14 cellular contexts compared by ENCODE assay signal in genomic region chr10:100359030-100359432, GRCh38. TPM values are rescaled to one million over a fixed set of nuclear protein-coding genes. Genes with fewer than 3 reads are reported as not detected.
DNase-seq lines count a peak whose midpoint lies in the region; ATAC-seq and TF ChIP-seq lines count a peak whose summit lies in the region.
"Had no signal": no experiment of that assay in that cellular context is flagged by ENCODE, and none has a peak within 500 bp of the region (broad histone marks: within the 10 kb centered on the region; RNA-seq: fewer than 3 reads in every experiment).

No MANE protein-coding gene starts in this region.

- 0 out of 2 replicates have a peak overlapping the region, but pooled peaks have one; percentile 6 for H3K27ac ChIP-seq in PC-9

- H3K9me3 Mint-ChIP-seq in Calu3 (ENCODE audit: low read depth, unreplicated experiment) (no peaks in the 10 kb centered on the region), chondrocyte (ENCODE audit: low read depth) (no peaks in the 10 kb centered on the region), nephron (no peaks in the 10 kb centered on the region)
- H3K9me3 Mint-ChIP-seq: CD4-positive, alpha-beta T cell had no signal

- H3K27me3 Mint-ChIP-seq in Calu3 (ENCODE audit: unreplicated experiment) (no peaks in the 10 kb centered on the region), chondrocyte (ENCODE audit: low read depth) (no peaks in the 10 kb centered on the region), nephron (ENCODE audit: low read depth) (peaks cover 3% of the 10 kb centered on the region)
- H3K27me3 Mint-ChIP-seq: CD4-positive, alpha-beta T cell had no signal

- H3K27ac Mint-ChIP-seq in Calu3 (ENCODE audit: unreplicated experiment), result peak overlapping the region; percentile 22
- peak overlapping the region; percentile 76 for H3K27ac Mint-ChIP-seq in chondrocyte (ENCODE audit: unreplicated experiment)
- peak overlapping the region; percentile 32 to 82 (median 49) for H3K27ac Mint-ChIP-seq in nephron
- H3K27ac Mint-ChIP-seq: CD4-positive, alpha-beta T cell had no signal

- no peak for DNase-seq in Calu3
- DNase-seq in PC-9, result no peak
- no peak for DNase-seq in chondrocyte (ENCODE audit: low spot score)
- DNase-seq in cerebellum (ENCODE audit: low spot score), result no peak
- no peak for DNase-seq in left colon
- DNase-seq: CD4-positive, alpha-beta T cell; hypothalamus; stimulated activated CD4-positive, alpha-beta T cell treated with anti-CD3 and anti-CD28 coated beads, Interleukin-4, amount 100 ng/mL, for 24 hours; stimulated activated naive CD4-positive, alpha-beta T cell treated with Interleukin-2 at 50 U/mL for 16 hours had no signal

- H3K4me2 ChIP-seq in PC-9, result no peak overlapping the region

- peaks cover 18% of the 10 kb centered on the region for H3K4me1 ChIP-seq in PC-9 (replicated peaks; ENCODE audit: insufficient read depth)

- ATAC-seq in GM21717 (IDR thresholded peaks at IDR 0.05; ENCODE audit: unreplicated experiment) (no peak), HG03095 (IDR thresholded peaks at IDR 0.05; ENCODE audit: unreplicated experiment) (no peak), left colon (no peak)

- no peak overlapping the region for H2AFZ ChIP-seq in PC-9

- TF ChIP-seq CTCF in Calu3 (IDR thresholded peaks at IDR 0.05; ENCODE audit: unreplicated experiment), result no peak
- TF ChIP-seq CTCF in PC-9 (conservative IDR thresholded peaks at IDR 0.05), result no peak
- TF ChIP-seq CTCF in chondrocyte (IDR thresholded peaks at IDR 0.05), result no peak
- TF ChIP-seq CTCF in nephron (IDR thresholded peaks at IDR 0.05; ENCODE audit: unreplicated experiment in 3 of 3), result no peak

- CTCF ChIA-PET in Calu3 (lab: Charles Lee), result no interaction called here
- CTCF ChIA-PET in PC-9 (lab: Charles Lee), result no interaction called here

- BruUV-seq in Calu3 (replicated peaks; lab: Mats Ljungman, UMichigan) (no TSS peak), PC-9 (replicated peaks; lab: Mats Ljungman, UMichigan) (no TSS peak)

- intact Hi-C loops in Calu3 (cut with micrococcal nuclease; ENCODE audit: unreplicated experiment) (no loop called here), PC-9 (cut with micrococcal nuclease; ENCODE audit: unreplicated experiment) (no loop called here), left colon (cut with DNase I, micrococcal nuclease) (no loop called here)

- H3F3A ChIP-seq in PC-9 (ENCODE audit: insufficient read depth, low read depth), result peaks cover 63% of the 10 kb centered on the region

- peaks cover 21% of the 10 kb centered on the region; the same call in 1 of the 2 replicates for H3K79me2 ChIP-seq in PC-9 (ENCODE audit: low read depth)

- H3K9me2 ChIP-seq in PC-9 (ENCODE audit: insufficient read depth), result no peaks in the 10 kb centered on the region

- H3K9me3 ChIP-seq in PC-9 (ENCODE audit: insufficient read depth, low read depth), result no peaks in the 10 kb centered on the region

- H3K36me3 ChIP-seq in PC-9 (ENCODE audit: low read depth), result peaks cover 34% of the 10 kb centered on the region

- POLR2A ChIA-PET in PC-9 (lab: Charles Lee; ENCODE audit: unreplicated experiment), result interaction anchor here (0.6 kb wide), 1 partner anchor 486 kb away, joined by 15 read pairs; no protein-coding TSS in a partner anchor

- no peaks in the 10 kb centered on the region for H4K20me1 ChIP-seq in PC-9 (ENCODE audit: insufficient read depth)

- peaks cover 52% of the 10 kb centered on the region for H3K4me1 Mint-ChIP-seq in Calu3 (ENCODE audit: low read depth, unreplicated experiment)
- peaks cover 30% of the 10 kb centered on the region for H3K4me1 Mint-ChIP-seq in chondrocyte (ENCODE audit: low read depth)
- peaks cover 51% of the 10 kb centered on the region for H3K4me1 Mint-ChIP-seq in nephron

- H3K4me3 Mint-ChIP-seq in Calu3 (ENCODE audit: low read depth, unreplicated experiment), result no peak overlapping the region
- H3K4me3 Mint-ChIP-seq in chondrocyte (ENCODE audit: unreplicated experiment), result no peak overlapping the region
- peak overlapping the region; percentile 0 to 1 (median 0) for H3K4me3 Mint-ChIP-seq in nephron
- H3K4me3 Mint-ChIP-seq: CD4-positive, alpha-beta T cell had no signal

- H3K36me3 Mint-ChIP-seq in Calu3 (ENCODE audit: insufficient read depth, unreplicated experiment) (peaks cover 78% of the 10 kb centered on the region), chondrocyte (ENCODE audit: low read depth) (peaks cover 52% of the 10 kb centered on the region), nephron (ENCODE audit: low read depth) (peaks cover 89% of the 10 kb centered on the region)

- no peak overlapping the region for H3K4me3 ChIP-seq in PC-9

- no peaks in the 10 kb centered on the region for H3K27me3 ChIP-seq in PC-9 (ENCODE audit: insufficient read depth, low read depth)

RNA-seq across cellular contexts. Expression of gene SCD, which starts 12.0 kb away (rescaled TPM):
- total RNA-seq in Calu3 (2022) (173 and 225 TPM in 2 replicates), PC-9 (2021) (220 and 518 TPM in 2 replicates), chondrocyte (54.4 to 74.1 TPM (median 72.2 TPM) in 3 replicates), cerebellum (91.2 TPM), left colon (10 to 100 TPM; 70.9 to 90.1 TPM)

RNA-seq across cellular contexts. Expression of gene PKD2L1, which starts 29.0 kb away (rescaled TPM):
- total RNA-seq in Calu3 (2022) (not detected in 2 replicates), PC-9 (2021) (not detected in 2 replicates), chondrocyte (not detected in 3 replicates), cerebellum (not detected), left colon (under 1 TPM in 1 of 2 donors, not detected in 1; 0.20 TPM)
- total RNA-seq: CD4-positive, alpha-beta T cell; M059J; renal cortical epithelial cell had no signal

Comparison
In these comparisons a context has a peak if more than half of its experiments do, and no peak if none do; other contexts are left out.
1. H3K27ac Mint-ChIP-seq: peak in every context shown above with its lines; median percentile 76 in chondrocyte; 49 in nephron; 22 in Calu3.
2. H3K4me3 Mint-ChIP-seq: peak in nephron (3 of 3); none in Calu3 (single experiment) and chondrocyte (single experiment).